Comparison of ENCODE assay signal across 24 cellular contexts in the genomic region with DNA sequence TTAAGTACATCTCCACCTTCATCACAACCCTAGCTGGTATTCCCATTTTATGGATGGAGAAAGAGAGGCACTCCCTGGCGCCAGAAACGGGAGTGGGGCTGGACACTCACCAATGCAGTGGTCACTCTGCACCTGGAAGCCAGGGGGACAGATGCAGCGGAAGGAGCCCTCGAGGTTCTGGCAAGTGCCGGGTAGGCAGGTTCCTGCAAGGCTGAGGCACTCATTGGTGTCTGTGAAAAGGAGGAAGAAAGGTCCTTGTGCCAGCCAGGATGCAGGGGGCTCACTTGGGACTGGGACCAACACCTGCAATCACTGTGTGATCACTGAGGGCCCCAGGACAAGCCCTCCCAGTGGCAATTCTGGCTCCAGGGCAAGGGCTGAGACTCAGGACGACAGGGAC. TPM values are rescaled to one million over a fixed set of nuclear protein-coding genes. Genes with fewer than 3 reads are reported as not detected.
"Had no signal": no experiment of that assay in that cellular context is flagged by ENCODE, and none has a peak within 500 bp of the region (broad histone marks: within the 10 kb centered on the region; RNA-seq: fewer than 3 reads in every experiment).

No MANE protein-coding gene starts in this region.

- H3K27ac ChIP-seq: KMS-11 had no signal

- ATAC-seq: K562 had no signal

- H3K27ac Mint-ChIP-seq: IgD-negative memory B cell had no signal

- FAIRE-seq: K562, RCC 7860 had no signal

- H3K4me1 Mint-ChIP-seq: IgD-negative memory B cell had no signal

- DNase-seq: Kasumi-1, MM.1S, NCI-H1092 treated with DMSO at 0.1 percent for 48 hours, NCI-H1436, NCI-H187, NCI-H2029, NCI-H2081 treated with DMSO at 0.1 percent for 48 hours, NCI-H2171, NCI-H226, NCI-H446, NCI-H510A, NCI-H524 treated with DMSO at 0.1 percent for 48 hours, NCI-H69, NCI-H774, RPMI8226, SHP77, SK-N-SH had no signal

- H3K4me3 ChIP-seq: K562 had no signal

- H3K4me2 ChIP-seq: KMS-11, SK-N-SH had no signal

- H3K9ac ChIP-seq: KMS-11, SK-N-SH had no signal

RNA-seq across cellular contexts. Expression of a gene that starts 41.8 kb away (rescaled TPM):
- total RNA-seq: HT1080, K562, M059J, SK-MEL-5 had no signal
- polyA plus RNA-seq: SK-N-SH had no signal

RNA-seq across cellular contexts. Expression of a gene that starts 55.1 kb away (rescaled TPM):
- total RNA-seq: HT1080, M059J, SK-MEL-5 had no signal
- polyA plus RNA-seq: IgD-negative memory B cell, SK-N-SH had no signal
